1 cellular context compared by ENCODE assay signal in the genomic region with DNA sequence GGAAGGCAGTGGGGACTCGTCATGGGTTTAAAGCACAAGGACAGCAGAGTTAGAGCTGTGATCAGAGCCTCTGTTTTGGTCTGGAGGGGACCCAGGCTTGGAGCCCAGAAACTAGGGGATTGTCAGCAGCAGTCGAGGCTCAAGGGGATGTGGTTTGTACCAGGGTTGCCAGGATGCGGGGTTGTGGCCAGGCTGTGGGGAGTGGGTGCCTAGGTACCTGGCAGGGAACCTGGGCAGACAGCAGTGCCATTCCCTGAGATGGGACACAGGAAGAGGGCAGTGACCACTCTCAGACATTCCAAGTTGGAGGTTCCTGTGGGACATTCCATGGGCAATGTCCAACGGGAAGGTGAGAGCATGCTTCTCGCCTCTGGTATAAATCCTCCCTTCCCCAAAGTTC.
TF ChIP-seq lines count a peak whose summit lies in the region.

No MANE protein-coding gene starts in this region.

TF ChIP-seq in H1, 55 proteins besides CTCF, POLR2A, EP300 and RAD21:
- TF ChIP-seq CREB1 (IDR thresholded peaks at IDR 0.05) (no peak), SP2 (IDR thresholded peaks at IDR 0.05; ENCODE audit: low read length) (no peak), GTF2F1 (IDR thresholded peaks at IDR 0.05; ENCODE audit: borderline replicate concordance, low read depth, low read length) (no peak), ZNF274 (IDR thresholded peaks at IDR 0.05; ENCODE audit: borderline replicate concordance, extremely low read depth, low read length) (no peak), MAFK (IDR thresholded peaks at IDR 0.05; ENCODE audit: low read depth, low read length) (no peak), TAF1 (IDR thresholded peaks at IDR 0.05; ENCODE audit: low read depth, low read length) (no peak), SIN3A (conservative IDR thresholded peaks at IDR 0.05 in 1 of 2, IDR thresholded peaks at IDR 0.05 in 1 of 2; ENCODE audit: low read depth in 1 of 2, low read length in 2 of 2) (no peak), KDM1A (IDR thresholded peaks at IDR 0.05; ENCODE audit: borderline replicate concordance, low read length) (no peak), FOSL1 (IDR thresholded peaks at IDR 0.05; ENCODE audit: insufficient read depth, low read depth, low read length) (no peak), SAP30 (IDR thresholded peaks at IDR 0.05; ENCODE audit: insufficient read depth, insufficient replicate concordance, low read length) (no peak), RFX5 (IDR thresholded peaks at IDR 0.05; ENCODE audit: borderline replicate concordance, low read depth, low read length) (no peak), JUN (IDR thresholded peaks at IDR 0.05; ENCODE audit: low read depth, low read length) (no peak), HDAC2 (IDR thresholded peaks at IDR 0.05; ENCODE audit: borderline replicate concordance in 1 of 2, low read depth in 2 of 2, low read length in 2 of 2) (no peak), BRCA1 (IDR thresholded peaks at IDR 0.05; ENCODE audit: low read depth, low read length) (no peak), CBX8 (IDR thresholded peaks at IDR 0.05; ENCODE audit: borderline replicate concordance, low read depth, low read length) (no peak)
